ENCODE assay signal across 1 cellular context in genomic region chr16:23026777-23027362, GRCh38.
A peak's percentile ranks its signal among the peaks of the same experiment; 100 is the strongest.
TF ChIP-seq lines count a peak whose summit lies in the region.

No MANE protein-coding gene starts in this region.

TF ChIP-seq in HepG2, 621 proteins besides CTCF, POLR2A, EP300 and RAD21 (continued from another document and continues in another):
- TF ChIP-seq SKI (IDR thresholded peaks at IDR 0.05; ENCODE audit: partially characterized antibody) (no peak), ZNF800 (CRISPR knock-in tag; IDR thresholded peaks at IDR 0.05) (peak; percentile 36; the same call in 1 of the 2 replicates), FOXM1 (CRISPR knock-in tag; IDR thresholded peaks at IDR 0.05) (no peak), ZNF274 (CRISPR knock-in tag; IDR thresholded peaks at IDR 0.05) (no peak), SRSF1 (optimal IDR thresholded peaks at IDR 0.05; ENCODE audit: low read depth, low read length) (no peak), ZNF772 (CRISPR knock-in tag; IDR thresholded peaks at IDR 0.05) (peak; percentile 37; the same call in 1 of the 2 replicates), ZNF543 (CRISPR knock-in tag; IDR thresholded peaks at IDR 0.05) (no peak), ZKSCAN8 (CRISPR knock-in tag; IDR thresholded peaks at IDR 0.05; ENCODE audit: borderline replicate concordance) (peak; percentile 71; the same call in 1 of the 2 replicates), FOXA3 (CRISPR knock-in tag; IDR thresholded peaks at IDR 0.05) (peak; percentile 52; the same call in 1 of the 2 replicates), NR2F1 (CRISPR knock-in tag; IDR thresholded peaks at IDR 0.05) (peak in 1 of 2 experiments; percentile 48; a peak in 1 of 4 replicates), ZNF639 (CRISPR knock-in tag; conservative IDR thresholded peaks at IDR 0.05) (peak; percentile 87), NKX3-1 (CRISPR knock-in tag; IDR thresholded peaks at IDR 0.05) (0 out of 2 replicates have a peak, but pooled peaks have one; percentile 79), ZNF468 (CRISPR knock-in tag; IDR thresholded peaks at IDR 0.05) (no peak), ZNF552 (CRISPR knock-in tag; IDR thresholded peaks at IDR 0.05; ENCODE audit: borderline replicate concordance) (no peak), KLF16 (CRISPR knock-in tag; IDR thresholded peaks at IDR 0.05) (peak in 1 of 2 experiments; percentile 94; a peak in 2 of 4 replicates), ETV6 (CRISPR knock-in tag; conservative IDR thresholded peaks at IDR 0.05) (peak; percentile 70; the same call in 1 of the 2 replicates), ZBED4 (CRISPR knock-in tag; IDR thresholded peaks at IDR 0.05; ENCODE audit: borderline replicate concordance) (peak; percentile 73; the same call in 1 of the 2 replicates), ZNF256 (CRISPR knock-in tag; conservative IDR thresholded peaks at IDR 0.05) (no peak; the same call in 1 of the 2 replicates), U2AF1 (optimal IDR thresholded peaks at IDR 0.05; ENCODE audit: low read depth, low read length) (no peak), MTF1 (CRISPR knock-in tag; IDR thresholded peaks at IDR 0.05) (peak; percentile 66; the same call in 1 of the 2 replicates), FOXO4 (CRISPR knock-in tag; conservative IDR thresholded peaks at IDR 0.05) (no peak), WIZ (CRISPR knock-in tag; IDR thresholded peaks at IDR 0.05) (peak; percentile 99), ZNF530 (CRISPR knock-in tag; IDR thresholded peaks at IDR 0.05; ENCODE audit: low read depth) (0 out of 2 replicates have a peak, but pooled peaks have one; percentile 64), MAFK (conservative IDR thresholded peaks at IDR 0.05 in 1 of 2, IDR thresholded peaks at IDR 0.05 in 1 of 2; ENCODE audit: low read length in 2 of 2) (no peak), ATF1 (CRISPR knock-in tag; IDR thresholded peaks at IDR 0.05) (no peak), KLF9 (CRISPR knock-in tag; IDR thresholded peaks at IDR 0.05; ENCODE audit: low read depth) (0 out of 2 replicates have a peak, but pooled peaks have one; percentile 44), KAT2B (IDR thresholded peaks at IDR 0.05; ENCODE audit: borderline replicate concordance, low read depth, low read length) (no peak), RFX1 (IDR thresholded peaks at IDR 0.05) (no peak), KLF15 (CRISPR knock-in tag; IDR thresholded peaks at IDR 0.05; ENCODE audit: borderline replicate concordance) (no peak; the same call in 1 of the 2 replicates), NCOA1 (CRISPR knock-in tag; IDR thresholded peaks at IDR 0.05) (no peak), ZNF598 (CRISPR knock-in tag; IDR thresholded peaks at IDR 0.05; ENCODE audit: borderline replicate concordance) (no peak), ZNF547 (CRISPR knock-in tag; IDR thresholded peaks at IDR 0.05) (no peak), ZNF570 (CRISPR knock-in tag; IDR thresholded peaks at IDR 0.05; ENCODE audit: borderline replicate concordance) (no peak), PRDM4 (CRISPR knock-in tag; IDR thresholded peaks at IDR 0.05; ENCODE audit: borderline replicate concordance) (no peak), ZBTB8A (CRISPR knock-in tag; IDR thresholded peaks at IDR 0.05; ENCODE audit: borderline replicate concordance, low read depth) (no peak), MBD4 (IDR thresholded peaks at IDR 0.05; ENCODE audit: borderline replicate concordance, low read length) (no peak), HIVEP1 (CRISPR knock-in tag; IDR thresholded peaks at IDR 0.05) (no peak), PHF21A (CRISPR knock-in tag; IDR thresholded peaks at IDR 0.05) (no peak), REST (IDR thresholded peaks at IDR 0.05; ENCODE audit: borderline replicate concordance in 1 of 2, low read depth in 1 of 2, low read length in 2 of 2) (peak in 1 of 2 experiments; percentile 98), TCF12 (IDR thresholded peaks at IDR 0.05) (no peak), TCF12 (CRISPR knock-in tag; IDR thresholded peaks at IDR 0.05) (no peak), SMYD3 (CRISPR knock-in tag; IDR thresholded peaks at IDR 0.05) (no peak), ZNF317 (CRISPR knock-in tag; IDR thresholded peaks at IDR 0.05) (no peak), ARNTL (CRISPR knock-in tag; IDR thresholded peaks at IDR 0.05) (no peak), RXRA (CRISPR knock-in tag; IDR thresholded peaks at IDR 0.05) (no peak), BORCS8-MEF2B (CRISPR knock-in tag; IDR thresholded peaks at IDR 0.05) (peak; percentile 85), TEAD2 (CRISPR knock-in tag; IDR thresholded peaks at IDR 0.05) (peak; percentile 84), TOE1 (CRISPR knock-in tag; IDR thresholded peaks at IDR 0.05) (no peak), REPIN1 (CRISPR knock-in tag; IDR thresholded peaks at IDR 0.05; ENCODE audit: borderline replicate concordance, low read depth) (peak; percentile 44; the same call in 1 of the 2 replicates), SRF (IDR thresholded peaks at IDR 0.05; ENCODE audit: low read depth, low read length) (no peak), HNF4A (CRISPR knock-in tag; IDR thresholded peaks at IDR 0.05) (0 out of 2 replicates have a peak, but pooled peaks have one; percentile 33), SNAPC5 (CRISPR knock-in tag; IDR thresholded peaks at IDR 0.05; ENCODE audit: borderline replicate concordance) (no peak), E2F5 (CRISPR knock-in tag; conservative IDR thresholded peaks at IDR 0.05) (no peak)
